Comparison of ENCODE assay signal across 1 cellular context in genomic region chr2:36399050-36399449, GRCh38.
TF ChIP-seq lines count a peak whose summit lies in the region.

No MANE protein-coding gene starts in this region.

TF ChIP-seq in IMR-90, 13 proteins besides CTCF, POLR2A, EP300 and RAD21 (continued from another document):
- no peak for TF ChIP-seq RCOR1 (IDR thresholded peaks at IDR 0.05; ENCODE audit: insufficient replicate concordance, low read length)
